Comparison of ENCODE assay signal across 11 cellular contexts in the genomic region with DNA sequence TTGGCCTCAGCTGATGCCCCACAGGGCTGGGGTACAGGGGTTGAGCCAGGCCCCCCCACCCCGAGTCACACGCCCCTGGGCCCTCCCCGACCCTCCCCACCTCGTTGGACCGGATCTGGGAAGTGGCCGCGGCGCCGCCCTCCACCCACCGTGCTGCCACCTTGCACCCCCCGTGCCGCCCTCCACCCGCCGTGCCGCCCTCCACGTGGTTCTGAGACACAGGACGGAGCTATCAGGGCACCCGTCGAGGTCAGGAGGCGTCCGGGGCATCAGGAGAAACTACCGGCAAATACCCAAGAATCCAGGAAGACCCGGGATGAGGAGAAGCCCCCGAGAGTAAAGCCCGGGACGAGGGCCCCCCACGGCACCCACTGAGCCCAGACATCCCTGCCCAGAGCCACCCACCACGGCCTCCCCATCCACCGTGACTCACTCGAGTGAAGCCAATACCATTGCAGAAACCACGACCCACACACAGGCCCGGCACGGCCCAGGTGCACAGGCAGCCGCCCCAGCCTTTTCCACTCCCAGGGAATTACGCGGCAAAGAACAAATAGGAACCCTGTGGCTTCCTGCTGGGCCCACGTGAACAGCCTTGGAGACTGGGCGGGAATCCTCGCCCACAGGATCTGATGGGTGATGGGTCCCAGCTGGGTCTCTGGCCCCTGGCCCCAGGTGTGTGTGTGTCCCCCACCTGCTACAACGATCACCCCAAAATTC. TPM values are rescaled to one million over a fixed set of nuclear protein-coding genes. Genes with fewer than 3 reads are reported as not detected.
DNase-seq lines count a peak whose midpoint lies in the region; ATAC-seq, FAIRE-seq and TF ChIP-seq lines count a peak whose summit lies in the region.
"Had no signal": no experiment of that assay in that cellular context is flagged by ENCODE, and none has a peak within 500 bp of the region (broad histone marks: within the 10 kb centered on the region; RNA-seq: fewer than 3 reads in every experiment).

No MANE protein-coding gene starts in this region.

- H3K27ac Mint-ChIP-seq in CD4-positive, CD25-positive, alpha-beta regulatory T cell, result peak overlapping the region in 2 of 3 donors; percentile 75 to 76
- peak overlapping the region; percentile 63 to 73 for H3K27ac Mint-ChIP-seq in T-cell

- no peaks in the 10 kb centered on the region for H3K27me3 Mint-ChIP-seq in CD4-positive, CD25-positive, alpha-beta regulatory T cell
- no peaks in the 10 kb centered on the region for H3K27me3 Mint-ChIP-seq in T-cell

- H3K36me3 ChIP-seq in CD4-positive, CD25-positive, alpha-beta regulatory T cell (ENCODE audit: control insufficient read depth, insufficient read depth, low read length), result no peaks in the 10 kb centered on the region
- H3K36me3 ChIP-seq in colonic mucosa (no peaks in the 10 kb centered on the region), pancreas (no peaks in the 10 kb centered on the region), vagina (no peaks in the 10 kb centered on the region), esophagus squamous epithelium (peaks cover 0 to 5% (median 0%) of the 10 kb centered on the region in 3 donors)
- H3K36me3 ChIP-seq: prostate gland had no signal

- peaks cover 0 to 35% (median 4%) of the 10 kb centered on the region in 4 donors for H3K4me1 Mint-ChIP-seq in CD4-positive, CD25-positive, alpha-beta regulatory T cell
- H3K4me1 Mint-ChIP-seq in T-cell, result peaks cover 21 to 42% (median 32%) of the 10 kb centered on the region in 3 donors

- H3K9ac ChIP-seq in colonic mucosa (ENCODE audit: low read depth in 2 of 2, low read length in 2 of 2), result peak overlapping the region; percentile 68 to 81

- H3K9me3 Mint-ChIP-seq in CD4-positive, CD25-positive, alpha-beta regulatory T cell, result no peaks in the 10 kb centered on the region
- no peaks in the 10 kb centered on the region for H3K9me3 Mint-ChIP-seq in T-cell

- H3K9me3 ChIP-seq in CD4-positive, CD25-positive, alpha-beta regulatory T cell (ENCODE audit: control insufficient read depth in 2 of 2, low read length in 2 of 2), result no peaks in the 10 kb centered on the region
- H3K9me3 ChIP-seq in colonic mucosa (no peaks in the 10 kb centered on the region), pancreas (no peaks in the 10 kb centered on the region), vagina (no peaks in the 10 kb centered on the region), esophagus squamous epithelium (no peaks in the 10 kb centered on the region)
- H3K9me3 ChIP-seq: prostate gland had no signal

- no peak for ATAC-seq in CD4-positive, CD25-positive, alpha-beta regulatory T cell (ENCODE audit: low read depth in 2 of 2)
- ATAC-seq in T-cell (replicated peaks in 1 of 4), result no peak
- peak in 1 of 4 donors; percentile 11 for ATAC-seq in pancreas
- no peak for ATAC-seq in HG02970 (IDR thresholded peaks at IDR 0.05; ENCODE audit: low FRiP score, unreplicated experiment)

- DNase-seq in CD4-positive, CD25-positive, alpha-beta regulatory T cell, result no peak
- DNase-seq in T-cell, result peak in 2 of 34 experiments; percentile 2 to 17
- DNase-seq in colonic mucosa, result peak; percentile 75
- peak in 4 of 6 donors; percentile 11 to 64 (median 33) for DNase-seq in pancreas
- no peak for DNase-seq in vagina (ENCODE audit: extremely low spot score in 2 of 2)
- no peak for DNase-seq in esophagus squamous epithelium (lab: John Stamatoyannopoulos, UW)
- no peak for DNase-seq in occipital lobe (lab: John Stamatoyannopoulos, UW)
- DNase-seq: NCI-H2029 treated with DMSO at 0.1 percent for 48 hours, SIG-M5 had no signal

- H3K4me3 ChIP-seq in CD4-positive, CD25-positive, alpha-beta regulatory T cell (ENCODE audit: low read depth, low read length), result no peak overlapping the region
- H3K4me3 ChIP-seq in colonic mucosa (peak overlapping the region; percentile 21), pancreas (no peak overlapping the region), vagina (no peak overlapping the region), esophagus squamous epithelium (no peak overlapping the region)
- H3K4me3 ChIP-seq: prostate gland had no signal

- POLR2A ChIA-PET in T-cell (lab: Charles Lee), result no interaction called here

- intact Hi-C loops in colonic mucosa (cut with DNase I) (no loop called here), pancreas (cut with DNase I) (no loop called here), vagina (cut with DNase I) (no loop called here), esophagus squamous epithelium (cut with DNase I) (no loop called here)

- no peak for FAIRE-seq in pancreas (lab: Jason Lieb, UNC)

- H3K27ac ChIP-seq in CD4-positive, CD25-positive, alpha-beta regulatory T cell (ENCODE audit: insufficient read depth, low read length, poor library complexity, severe bottlenecking), result no peak overlapping the region
- H3K27ac ChIP-seq in colonic mucosa, result peak overlapping the region; percentile 32
- H3K27ac ChIP-seq in pancreas, result no peak overlapping the region
- no peak overlapping the region for H3K27ac ChIP-seq in vagina
- no peak overlapping the region for H3K27ac ChIP-seq in esophagus squamous epithelium
- H3K27ac ChIP-seq: prostate gland had no signal

- no peaks in the 10 kb centered on the region for H3K27me3 ChIP-seq in CD4-positive, CD25-positive, alpha-beta regulatory T cell (ENCODE audit: control insufficient read depth, insufficient read depth, low read length)
- H3K27me3 ChIP-seq in colonic mucosa (no peaks in the 10 kb centered on the region), pancreas (no peaks in the 10 kb centered on the region), vagina (no peaks in the 10 kb centered on the region), esophagus squamous epithelium (peaks cover 0 to 5% (median 0%) of the 10 kb centered on the region in 4 donors)

- CTCF ChIA-PET in T-cell (lab: Charles Lee), result no interaction called here

- TF ChIP-seq POLR2A in vagina (IDR thresholded peaks at IDR 0.05) (no peak), esophagus squamous epithelium (IDR thresholded peaks at IDR 0.05) (no peak)

- TF ChIP-seq CTCF in colonic mucosa (IDR thresholded peaks at IDR 0.05), result no peak
- TF ChIP-seq CTCF in pancreas (IDR thresholded peaks at IDR 0.05), result no peak
- no peak for TF ChIP-seq CTCF in vagina (IDR thresholded peaks at IDR 0.05)
- TF ChIP-seq CTCF in esophagus squamous epithelium (IDR thresholded peaks at IDR 0.05), result no peak

- WGBS in pancreas, 2 donors, result 89 to 90% methylated on average over 32 to 40 of the region's 40 CpGs
- WGBS in esophagus squamous epithelium, 2 donors, result 85% methylated on average over 9 of the region's 40 CpGs; no CpG with 5 or more reads in 1 of the 2 donors

- peaks cover 43% of the 10 kb centered on the region for H3K4me1 ChIP-seq in CD4-positive, CD25-positive, alpha-beta regulatory T cell (ENCODE audit: control insufficient read depth, insufficient read depth, low read length, poor library complexity, severe bottlenecking)
- H3K4me1 ChIP-seq in colonic mucosa (peaks cover 31% of the 10 kb centered on the region), pancreas (no peaks in the 10 kb centered on the region), vagina (peaks cover 12% of the 10 kb centered on the region), esophagus squamous epithelium (peaks cover 0 to 51% (median 9%) of the 10 kb centered on the region in 3 donors)
- H3K4me1 ChIP-seq: prostate gland had no signal

- H3K36me3 Mint-ChIP-seq in CD4-positive, CD25-positive, alpha-beta regulatory T cell, result no peaks in the 10 kb centered on the region
- no peaks in the 10 kb centered on the region for H3K36me3 Mint-ChIP-seq in T-cell

- peak overlapping the region; percentile 59 to 70 (median 66) for H3K4me3 Mint-ChIP-seq in CD4-positive, CD25-positive, alpha-beta regulatory T cell
- peak overlapping the region in 2 of 3 donors; percentile 21 to 89 for H3K4me3 Mint-ChIP-seq in T-cell

RNA-seq across cellular contexts. Expression of a gene that starts 34.0 kb away (rescaled TPM):
- 5.5 TPM for total RNA-seq in CD4-positive, CD25-positive, alpha-beta regulatory T cell
- polyA plus RNA-seq in CD4-positive, CD25-positive, alpha-beta regulatory T cell, result 1 to 10 TPM; 2.9 to 8.8 (median 6.2) TPM
- total RNA-seq in T-cell (10 to 100 TPM; 10.6 to 26.9 (median 23.5) TPM), colonic mucosa (100 to 1,000 TPM; 107 to 201 TPM), pancreas (10 to 100 TPM; 10.9 to 15.0 (median 13.7) TPM), vagina (4.2 TPM), esophagus squamous epithelium (10 to 100 TPM in 2 of 4 donors, 1 to 10 TPM in 2; 6.0 to 13.7 (median 9.9) TPM), occipital lobe (32.0 TPM)
- 10 to 100 TPM; 15.5 to 41.2 TPM for polyA plus RNA-seq in pancreas

RNA-seq across cellular contexts. Expression of a gene that starts 44.2 kb away (rescaled TPM):
- 67.8 TPM for total RNA-seq in CD4-positive, CD25-positive, alpha-beta regulatory T cell
- polyA plus RNA-seq in CD4-positive, CD25-positive, alpha-beta regulatory T cell, result 10 to 100 TPM; 23.9 to 30.8 (median 28.4) TPM
- total RNA-seq in T-cell (10 to 100 TPM; 52.2 to 76.4 (median 54.7) TPM), colonic mucosa (10 to 100 TPM; 33.0 to 35.9 TPM), pancreas (10 to 100 TPM; 13.1 to 23.8 (median 19.9) TPM), vagina (35.8 TPM), esophagus squamous epithelium (10 to 100 TPM; 22.3 to 29.6 (median 27.8) TPM), occipital lobe (16.2 TPM)
- 10 to 100 TPM; 52.6 to 94.5 TPM for polyA plus RNA-seq in pancreas

RNA-seq across cellular contexts. Expression of a gene that starts 54.8 kb away (rescaled TPM):
- total RNA-seq in CD4-positive, CD25-positive, alpha-beta regulatory T cell, result 36.8 TPM
- polyA plus RNA-seq in CD4-positive, CD25-positive, alpha-beta regulatory T cell, result 10 to 100 TPM; 18.3 to 30.4 (median 24.8) TPM
- total RNA-seq in T-cell, result 10 to 100 TPM; 38.0 to 50.9 (median 43.7) TPM
- total RNA-seq in colonic mucosa, result 10 to 100 TPM; 11.6 to 16.5 TPM
- total RNA-seq in pancreas, result 1 to 10 TPM; 4.2 to 8.6 (median 6.0) TPM
- 1 to 10 TPM; 7.5 to 9.1 TPM for polyA plus RNA-seq in pancreas
- total RNA-seq in vagina, result 10.8 TPM
- total RNA-seq in esophagus squamous epithelium, result 10 to 100 TPM in 1 of 4 donors, 1 to 10 TPM in 3; 4.0 to 13.0 (median 6.9) TPM
- 16.4 TPM for total RNA-seq in occipital lobe

Comparison
In these comparisons a context has a peak if more than half of its experiments do, and no peak if none do; other contexts are left out.
1. DNase-seq: peak in colonic mucosa (single experiment) and pancreas (4 of 6); none in CD4-positive, CD25-positive, alpha-beta regulatory T cell (0 of 3), vagina (0 of 2), esophagus squamous epithelium (single experiment) and occipital lobe (single experiment).